3 cellular contexts compared by ENCODE assay signal in the genomic region with DNA sequence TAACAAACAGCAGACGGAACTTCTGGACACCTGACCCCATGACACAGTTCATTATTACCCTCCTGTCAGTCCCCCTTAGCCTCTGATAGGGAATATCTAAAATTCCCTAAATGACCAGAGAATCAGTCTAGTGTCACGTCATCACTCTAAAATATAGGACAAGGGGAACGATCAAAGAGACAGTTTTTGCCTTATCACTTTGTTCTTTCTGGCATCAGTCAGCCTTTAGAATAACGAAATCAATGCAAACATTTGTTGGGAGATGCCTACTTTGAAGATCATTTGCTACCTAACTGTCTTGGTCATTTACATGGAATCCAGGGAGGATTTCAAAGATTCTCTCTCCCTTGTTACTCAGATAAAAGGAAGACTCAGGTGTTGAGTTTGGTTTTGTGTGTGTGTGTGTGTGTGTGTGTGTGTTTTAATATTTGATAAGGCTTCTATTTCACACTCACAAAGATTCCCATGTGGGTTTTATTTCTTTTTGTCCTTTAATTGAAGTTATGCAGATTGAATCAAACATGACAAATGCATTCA.
TF ChIP-seq lines count a peak whose summit lies in the region.

No MANE protein-coding gene starts in this region.

TF ChIP-seq in HepG2, 621 proteins besides CTCF, POLR2A, EP300 and RAD21 (continues in another document):
- TF ChIP-seq ATF7 (IDR thresholded peaks at IDR 0.05) (peak; percentile 52), ATF7 (CRISPR knock-in tag; IDR thresholded peaks at IDR 0.05) (no peak), POGZ (CRISPR knock-in tag; IDR thresholded peaks at IDR 0.05) (no peak), RFXANK (CRISPR knock-in tag; IDR thresholded peaks at IDR 0.05) (no peak), ISL2 (CRISPR knock-in tag; IDR thresholded peaks at IDR 0.05) (peak; percentile 96), TCF7L2 (IDR thresholded peaks at IDR 0.05; ENCODE audit: low read depth, low read length) (peak; percentile 90), NFYC (CRISPR knock-in tag; IDR thresholded peaks at IDR 0.05) (0 out of 2 replicates have a peak, but pooled peaks have one; percentile 10), SALL1 (CRISPR knock-in tag; IDR thresholded peaks at IDR 0.05) (no peak), DMAP1 (CRISPR knock-in tag; IDR thresholded peaks at IDR 0.05) (no peak), MAFK (conservative IDR thresholded peaks at IDR 0.05 in 1 of 2, IDR thresholded peaks at IDR 0.05 in 1 of 2; ENCODE audit: low read length in 2 of 2) (0 out of 4 replicates have a peak, but pooled peaks of 1 of the 2 experiments have one; percentile 16), JUNB (CRISPR knock-in tag; IDR thresholded peaks at IDR 0.05; ENCODE audit: borderline replicate concordance) (peak; percentile 71; the same call in 1 of the 2 replicates), RCOR2 (CRISPR knock-in tag; IDR thresholded peaks at IDR 0.05) (peak; percentile 76), BHLHE40 (IDR thresholded peaks at IDR 0.05; ENCODE audit: low read length) (peak; percentile 38; the same call in 1 of the 2 replicates), GATA4 (IDR thresholded peaks at IDR 0.05; ENCODE audit: borderline replicate concordance, low read depth) (peak; percentile 96), FOSL2 (CRISPR knock-in tag; IDR thresholded peaks at IDR 0.05) (peak; percentile 78), CHD4 (IDR thresholded peaks at IDR 0.05; ENCODE audit: borderline replicate concordance, low read length) (peak; percentile 65; the same call in 1 of the 2 replicates), KDM1A (CRISPR knock-in tag; IDR thresholded peaks at IDR 0.05) (0 out of 2 replicates have a peak, but pooled peaks have one; percentile 15), SCMH1 (CRISPR knock-in tag; IDR thresholded peaks at IDR 0.05; ENCODE audit: borderline replicate concordance) (no peak), ZKSCAN8 (CRISPR knock-in tag; IDR thresholded peaks at IDR 0.05; ENCODE audit: borderline replicate concordance) (peak; percentile 46; the same call in 1 of the 2 replicates)
- TF ChIP-seq, protein P1, sequence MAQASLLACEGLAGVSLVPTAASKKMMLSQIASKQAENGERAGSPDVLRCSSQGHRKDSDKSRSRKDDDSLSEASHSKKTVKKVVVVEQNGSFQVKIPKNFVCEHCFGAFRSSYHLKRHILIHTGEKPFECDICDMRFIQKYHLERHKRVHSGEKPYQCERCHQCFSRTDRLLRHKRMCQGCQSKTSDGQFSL (CRISPR knock-in tag; IDR thresholded peaks at IDR 0.05), result no peak
- TF ChIP-seq, protein P2, sequence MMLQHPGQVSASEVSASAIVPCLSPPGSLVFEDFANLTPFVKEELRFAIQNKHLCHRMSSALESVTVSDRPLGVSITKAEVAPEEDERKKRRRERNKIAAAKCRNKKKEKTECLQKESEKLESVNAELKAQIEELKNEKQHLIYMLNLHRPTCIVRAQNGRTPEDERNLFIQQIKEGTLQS (CRISPR knock-in tag; IDR thresholded peaks at IDR 0.05), result peak; percentile 90
- TF ChIP-seq, protein P3, sequence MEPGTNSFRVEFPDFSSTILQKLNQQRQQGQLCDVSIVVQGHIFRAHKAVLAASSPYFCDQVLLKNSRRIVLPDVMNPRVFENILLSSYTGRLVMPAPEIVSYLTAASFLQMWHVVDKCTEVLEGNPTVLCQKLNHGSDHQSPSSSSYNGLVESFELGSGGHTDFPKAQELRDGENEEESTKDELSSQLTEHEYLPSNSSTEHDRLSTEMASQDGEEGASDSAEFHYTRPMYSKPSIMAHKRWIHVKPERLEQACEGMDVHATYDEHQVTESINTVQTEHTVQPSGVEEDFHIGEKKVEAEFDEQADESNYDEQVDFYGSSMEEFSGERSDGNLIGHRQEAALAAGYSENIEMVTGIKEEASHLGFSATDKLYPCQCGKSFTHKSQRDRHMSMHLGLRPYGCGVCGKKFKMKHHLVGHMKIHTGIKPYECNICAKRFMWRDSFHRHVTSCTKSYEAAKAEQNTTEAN (CRISPR knock-in tag; conservative IDR thresholded peaks at IDR 0.05), result peak; percentile 82

TF ChIP-seq in K562, 482 proteins besides CTCF, POLR2A, EP300 and RAD21:
- TF ChIP-seq ZNF586 (CRISPR knock-in tag; conservative IDR thresholded peaks at IDR 0.05) (no peak), CREM (IDR thresholded peaks at IDR 0.05; ENCODE audit: low read depth) (peak; percentile 2; the same call in 1 of the 2 replicates)
TF ChIP-seq in K562: peak in this region for 1.

TF ChIP-seq in WTC11, 78 proteins besides CTCF, POLR2A, EP300 and RAD21:
- TF ChIP-seq ZNF423 (CRISPR knock-in tag; IDR thresholded peaks at IDR 0.05) (no peak), MYBL2 (CRISPR knock-in tag; IDR thresholded peaks at IDR 0.05) (no peak), FOXJ3 (CRISPR knock-in tag; IDR thresholded peaks at IDR 0.05; ENCODE audit: borderline replicate concordance) (no peak), MXD4 (CRISPR knock-in tag; IDR thresholded peaks at IDR 0.05; ENCODE audit: borderline replicate concordance) (no peak), ELF4 (CRISPR knock-in tag; IDR thresholded peaks at IDR 0.05; ENCODE audit: low read depth) (no peak), NR3C1 (CRISPR knock-in tag; conservative IDR thresholded peaks at IDR 0.05; ENCODE audit: low read depth) (no peak), NFE2L1 (CRISPR knock-in tag; IDR thresholded peaks at IDR 0.05) (no peak), RORB (CRISPR knock-in tag; IDR thresholded peaks at IDR 0.05) (no peak), ZNF121 (CRISPR knock-in tag; IDR thresholded peaks at IDR 0.05) (no peak), SMAD4 (CRISPR knock-in tag; IDR thresholded peaks at IDR 0.05) (no peak)
- TF ChIP-seq, protein P4, sequence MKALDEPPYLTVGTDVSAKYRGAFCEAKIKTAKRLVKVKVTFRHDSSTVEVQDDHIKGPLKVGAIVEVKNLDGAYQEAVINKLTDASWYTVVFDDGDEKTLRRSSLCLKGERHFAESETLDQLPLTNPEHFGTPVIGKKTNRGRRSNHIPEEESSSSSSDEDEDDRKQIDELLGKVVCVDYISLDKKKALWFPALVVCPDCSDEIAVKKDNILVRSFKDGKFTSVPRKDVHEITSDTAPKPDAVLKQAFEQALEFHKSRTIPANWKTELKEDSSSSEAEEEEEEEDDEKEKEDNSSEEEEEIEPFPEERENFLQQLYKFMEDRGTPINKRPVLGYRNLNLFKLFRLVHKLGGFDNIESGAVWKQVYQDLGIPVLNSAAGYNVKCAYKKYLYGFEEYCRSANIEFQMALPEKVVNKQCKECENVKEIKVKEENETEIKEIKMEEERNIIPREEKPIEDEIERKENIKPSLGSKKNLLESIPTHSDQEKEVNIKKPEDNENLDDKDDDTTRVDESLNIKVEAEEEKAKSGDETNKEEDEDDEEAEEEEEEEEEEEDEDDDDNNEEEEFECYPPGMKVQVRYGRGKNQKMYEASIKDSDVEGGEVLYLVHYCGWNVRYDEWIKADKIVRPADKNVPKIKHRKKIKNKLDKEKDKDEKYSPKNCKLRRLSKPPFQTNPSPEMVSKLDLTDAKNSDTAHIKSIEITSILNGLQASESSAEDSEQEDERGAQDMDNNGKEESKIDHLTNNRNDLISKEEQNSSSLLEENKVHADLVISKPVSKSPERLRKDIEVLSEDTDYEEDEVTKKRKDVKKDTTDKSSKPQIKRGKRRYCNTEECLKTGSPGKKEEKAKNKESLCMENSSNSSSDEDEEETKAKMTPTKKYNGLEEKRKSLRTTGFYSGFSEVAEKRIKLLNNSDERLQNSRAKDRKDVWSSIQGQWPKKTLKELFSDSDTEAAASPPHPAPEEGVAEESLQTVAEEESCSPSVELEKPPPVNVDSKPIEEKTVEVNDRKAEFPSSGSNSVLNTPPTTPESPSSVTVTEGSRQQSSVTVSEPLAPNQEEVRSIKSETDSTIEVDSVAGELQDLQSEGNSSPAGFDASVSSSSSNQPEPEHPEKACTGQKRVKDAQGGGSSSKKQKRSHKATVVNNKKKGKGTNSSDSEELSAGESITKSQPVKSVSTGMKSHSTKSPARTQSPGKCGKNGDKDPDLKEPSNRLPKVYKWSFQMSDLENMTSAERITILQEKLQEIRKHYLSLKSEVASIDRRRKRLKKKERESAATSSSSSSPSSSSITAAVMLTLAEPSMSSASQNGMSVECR (CRISPR knock-in tag; IDR thresholded peaks at IDR 0.05; ENCODE audit: borderline replicate concordance), result no peak
- TF ChIP-seq, protein P5, sequence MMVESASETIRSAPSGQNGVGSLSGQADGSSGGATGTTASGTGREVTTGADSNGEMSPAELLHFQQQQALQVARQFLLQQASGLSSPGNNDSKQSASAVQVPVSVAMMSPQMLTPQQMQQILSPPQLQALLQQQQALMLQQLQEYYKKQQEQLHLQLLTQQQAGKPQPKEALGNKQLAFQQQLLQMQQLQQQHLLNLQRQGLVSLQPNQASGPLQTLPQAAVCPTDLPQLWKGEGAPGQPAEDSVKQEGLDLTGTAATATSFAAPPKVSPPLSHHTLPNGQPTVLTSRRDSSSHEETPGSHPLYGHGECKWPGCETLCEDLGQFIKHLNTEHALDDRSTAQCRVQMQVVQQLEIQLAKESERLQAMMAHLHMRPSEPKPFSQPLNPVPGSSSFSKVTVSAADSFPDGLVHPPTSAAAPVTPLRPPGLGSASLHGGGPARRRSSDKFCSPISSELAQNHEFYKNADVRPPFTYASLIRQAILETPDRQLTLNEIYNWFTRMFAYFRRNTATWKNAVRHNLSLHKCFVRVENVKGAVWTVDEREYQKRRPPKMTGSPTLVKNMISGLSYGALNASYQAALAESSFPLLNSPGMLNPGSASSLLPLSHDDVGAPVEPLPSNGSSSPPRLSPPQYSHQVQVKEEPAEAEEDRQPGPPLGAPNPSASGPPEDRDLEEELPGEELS (CRISPR knock-in tag; IDR thresholded peaks at IDR 0.05), result no peak
- TF ChIP-seq, protein P6, sequence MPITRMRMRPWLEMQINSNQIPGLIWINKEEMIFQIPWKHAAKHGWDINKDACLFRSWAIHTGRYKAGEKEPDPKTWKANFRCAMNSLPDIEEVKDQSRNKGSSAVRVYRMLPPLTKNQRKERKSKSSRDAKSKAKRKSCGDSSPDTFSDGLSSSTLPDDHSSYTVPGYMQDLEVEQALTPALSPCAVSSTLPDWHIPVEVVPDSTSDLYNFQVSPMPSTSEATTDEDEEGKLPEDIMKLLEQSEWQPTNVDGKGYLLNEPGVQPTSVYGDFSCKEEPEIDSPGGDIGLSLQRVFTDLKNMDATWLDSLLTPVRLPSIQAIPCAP (CRISPR knock-in tag; IDR thresholded peaks at IDR 0.05), result no peak
- TF ChIP-seq, protein P2 (CRISPR knock-in tag; conservative IDR thresholded peaks at IDR 0.05), result no peak
- TF ChIP-seq, protein P7, sequence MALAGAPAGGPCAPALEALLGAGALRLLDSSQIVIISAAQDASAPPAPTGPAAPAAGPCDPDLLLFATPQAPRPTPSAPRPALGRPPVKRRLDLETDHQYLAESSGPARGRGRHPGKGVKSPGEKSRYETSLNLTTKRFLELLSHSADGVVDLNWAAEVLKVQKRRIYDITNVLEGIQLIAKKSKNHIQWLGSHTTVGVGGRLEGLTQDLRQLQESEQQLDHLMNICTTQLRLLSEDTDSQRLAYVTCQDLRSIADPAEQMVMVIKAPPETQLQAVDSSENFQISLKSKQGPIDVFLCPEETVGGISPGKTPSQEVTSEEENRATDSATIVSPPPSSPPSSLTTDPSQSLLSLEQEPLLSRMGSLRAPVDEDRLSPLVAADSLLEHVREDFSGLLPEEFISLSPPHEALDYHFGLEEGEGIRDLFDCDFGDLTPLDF (CRISPR knock-in tag; IDR thresholded peaks at IDR 0.05), result no peak
- TF ChIP-seq, protein P8, sequence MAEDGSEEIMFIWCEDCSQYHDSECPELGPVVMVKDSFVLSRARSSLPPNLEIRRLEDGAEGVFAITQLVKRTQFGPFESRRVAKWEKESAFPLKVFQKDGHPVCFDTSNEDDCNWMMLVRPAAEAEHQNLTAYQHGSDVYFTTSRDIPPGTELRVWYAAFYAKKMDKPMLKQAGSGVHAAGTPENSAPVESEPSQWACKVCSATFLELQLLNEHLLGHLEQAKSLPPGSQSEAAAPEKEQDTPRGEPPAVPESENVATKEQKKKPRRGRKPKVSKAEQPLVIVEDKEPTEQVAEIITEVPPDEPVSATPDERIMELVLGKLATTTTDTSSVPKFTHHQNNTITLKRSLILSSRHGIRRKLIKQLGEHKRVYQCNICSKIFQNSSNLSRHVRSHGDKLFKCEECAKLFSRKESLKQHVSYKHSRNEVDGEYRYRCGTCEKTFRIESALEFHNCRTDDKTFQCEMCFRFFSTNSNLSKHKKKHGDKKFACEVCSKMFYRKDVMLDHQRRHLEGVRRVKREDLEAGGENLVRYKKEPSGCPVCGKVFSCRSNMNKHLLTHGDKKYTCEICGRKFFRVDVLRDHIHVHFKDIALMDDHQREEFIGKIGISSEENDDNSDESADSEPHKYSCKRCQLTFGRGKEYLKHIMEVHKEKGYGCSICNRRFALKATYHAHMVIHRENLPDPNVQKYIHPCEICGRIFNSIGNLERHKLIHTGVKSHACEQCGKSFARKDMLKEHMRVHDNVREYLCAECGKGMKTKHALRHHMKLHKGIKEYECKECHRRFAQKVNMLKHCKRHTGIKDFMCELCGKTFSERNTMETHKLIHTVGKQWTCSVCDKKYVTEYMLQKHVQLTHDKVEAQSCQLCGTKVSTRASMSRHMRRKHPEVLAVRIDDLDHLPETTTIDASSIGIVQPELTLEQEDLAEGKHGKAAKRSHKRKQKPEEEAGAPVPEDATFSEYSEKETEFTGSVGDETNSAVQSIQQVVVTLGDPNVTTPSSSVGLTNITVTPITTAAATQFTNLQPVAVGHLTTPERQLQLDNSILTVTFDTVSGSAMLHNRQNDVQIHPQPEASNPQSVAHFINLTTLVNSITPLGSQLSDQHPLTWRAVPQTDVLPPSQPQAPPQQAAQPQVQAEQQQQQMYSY (CRISPR knock-in tag; IDR thresholded peaks at IDR 0.05), result no peak
